In genomic region chr16:87579691-87580090, GRCh38 we compare ENCODE assay signal across 10 cellular contexts. TPM values are rescaled to one million over a fixed set of nuclear protein-coding genes. Genes with fewer than 3 reads are reported as not detected.
"Had no signal": no experiment of that assay in that cellular context is flagged by ENCODE, and none has a peak within 500 bp of the region (broad histone marks: within the 10 kb centered on the region; RNA-seq: fewer than 3 reads in every experiment).

No MANE protein-coding gene starts in this region.

- H3K27ac Mint-ChIP-seq: HFFc6, IgD-negative memory B cell had no signal

- H3K36me3 ChIP-seq: HAP-1 had no signal

- H3K9me3 ChIP-seq: HAP-1 had no signal

- H3K4me3 Mint-ChIP-seq: HFFc6, IgD-negative memory B cell had no signal

- DNase-seq: GM23248, GOT3, H7, HFFc6, KBM-7 had no signal

- H2AFZ ChIP-seq: GM23248 had no signal

- H3K4me1 Mint-ChIP-seq: IgD-negative memory B cell had no signal

- H3K9ac ChIP-seq: GM23248 had no signal

- H3K27ac ChIP-seq: HL-60 had no signal

- H3K4me1 ChIP-seq: HAP-1 had no signal

- FAIRE-seq: HepG2 had no signal

- H3K4me3 ChIP-seq: GM23248, HAP-1 had no signal

- H3K36me3 Mint-ChIP-seq: IgD-negative memory B cell had no signal

- H3K9me3 Mint-ChIP-seq: HFFc6, IgD-negative memory B cell had no signal

RNA-seq across cellular contexts. Expression of gene JPH3, which starts 22.6 kb away (rescaled TPM):
- total RNA-seq: GM23248, HepG2, HFFc6, HT1080 had no signal
- polyA plus RNA-seq: GM23248, HepG2, IgD-negative memory B cell had no signal
